9 cellular contexts compared by ENCODE assay signal in genomic region chr17:75844530-75845057, GRCh38. TPM values are rescaled to one million over a fixed set of nuclear protein-coding genes. Genes with fewer than 3 reads are reported as not detected.
DNase-seq lines count a peak whose midpoint lies in the region; ATAC-seq, FAIRE-seq and TF ChIP-seq lines count a peak whose summit lies in the region.
"Had no signal": no experiment of that assay in that cellular context is flagged by ENCODE, and none has a peak within 500 bp of the region (broad histone marks: within the 10 kb centered on the region; RNA-seq: fewer than 3 reads in every experiment).

No MANE protein-coding gene starts in this region.

- TF ChIP-seq POLR2A in gastroesophageal sphincter (IDR thresholded peaks at IDR 0.05) = no peak

- peak; percentile 33 for ATAC-seq in gastroesophageal sphincter

- peaks cover 0 to 55% (median 22%) of the 10 kb centered on the region in 3 donors for H3K4me1 ChIP-seq in gastroesophageal sphincter
- H3K4me1 ChIP-seq in skeletal muscle tissue (ENCODE audit: control insufficient read depth in 3 of 3, insufficient read depth in 3 of 3, low read length in 3 of 3) = peaks cover 30 to 48% (median 47%) of the 10 kb centered on the region in 3 donors

- DNase-seq in activated T-cell treated with anti-CD3 and anti-CD28 coated beads for 24 hours (ENCODE audit: low read depth) (peak; percentile 16), RCC 7860 (ENCODE audit: low spot score) (peak; percentile 62), NCI-H1048 (lab: John Stamatoyannopoulos, UW) (no peak), germinal center (ENCODE audit: low spot score) (no peak), dedifferentiated amniotic fluid mesenchymal stem cell (ENCODE audit: extremely low spot score) (no peak)
- no peak for DNase-seq in activated T-cell treated with anti-CD3 and anti-CD28 coated beads, Interleukin-2, amount 50 U/mL, for 1 hour

- H3K27me3 ChIP-seq in gastroesophageal sphincter (no peaks in the 10 kb centered on the region), skeletal muscle tissue (ENCODE audit: control insufficient read depth in 3 of 3, insufficient read depth in 3 of 3, low read length in 3 of 3) (no peaks in the 10 kb centered on the region)
- H3K27me3 ChIP-seq: ovary had no signal

- no peaks in the 10 kb centered on the region for H3K9me3 ChIP-seq in gastroesophageal sphincter
- no peaks in the 10 kb centered on the region for H3K9me3 ChIP-seq in skeletal muscle tissue (ENCODE audit: control insufficient read depth in 3 of 3, low read length in 3 of 3)
- H3K9me3 ChIP-seq: ovary had no signal

- TF ChIP-seq CTCF in gastroesophageal sphincter (IDR thresholded peaks at IDR 0.05) = no peak

- H3K4me3 ChIP-seq in gastroesophageal sphincter (peak overlapping the region in 1 of 2 donors; percentile 33), skeletal muscle tissue (ENCODE audit: low read length in 3 of 3) (peak overlapping the region in 1 of 3 donors; percentile 13)
- H3K4me3 ChIP-seq: ovary had no signal

- H3K36me3 ChIP-seq in gastroesophageal sphincter (peaks cover 0 to 60% of the 10 kb centered on the region in 2 donors), skeletal muscle tissue (ENCODE audit: control insufficient read depth in 3 of 3, insufficient read depth in 3 of 3, low read length in 3 of 3) (peaks cover 38 to 50% (median 40%) of the 10 kb centered on the region in 3 donors)
- H3K36me3 ChIP-seq: ovary had no signal

- TF ChIP-seq EP300 in gastroesophageal sphincter (IDR thresholded peaks at IDR 0.05) = no peak

- no peak for FAIRE-seq in RCC 7860 (lab: Jason Lieb, UNC)

- H3K27ac ChIP-seq in gastroesophageal sphincter (peak overlapping the region in 3 of 4 donors; percentile 75 to 77 (median 75)), skeletal muscle tissue (ENCODE audit: low read depth, low read length) (peak overlapping the region; percentile 90)

- no CpG with 5 or more reads among the region's 14 CpGs for WGBS in gastroesophageal sphincter (ENCODE audit: low coverage in 1 of 2), 2 donors

- H3K9ac ChIP-seq in skeletal muscle tissue (ENCODE audit: low read depth in 1 of 3, low read length in 3 of 3) = peak overlapping the region; percentile 72 to 85 (median 72)

RNA-seq across cellular contexts. Expression of gene UNC13D, which starts 0.4 kb away (rescaled TPM):
- 10 to 100 TPM in 1 of 4 donors, 1 to 10 TPM in 3; 2.6 to 10.8 (median 5.6) TPM for total RNA-seq in gastroesophageal sphincter
- total RNA-seq in skeletal muscle tissue = 1.6 TPM

RNA-seq across cellular contexts. Expression of gene WBP2, which starts 10.5 kb away (rescaled TPM):
- total RNA-seq in gastroesophageal sphincter (10 to 100 TPM; 50.0 to 83.9 (median 57.6) TPM), skeletal muscle tissue (17.7 TPM)

RNA-seq across cellular contexts. Expression of gene TRIM47, which starts 33.8 kb away (rescaled TPM):
- total RNA-seq in gastroesophageal sphincter = 100 to 1,000 TPM in 1 of 4 donors, 10 to 100 TPM in 3; 21.0 to 146 (median 40.8) TPM
- 23.5 TPM for total RNA-seq in skeletal muscle tissue

RNA-seq across cellular contexts. Expression of gene TRIM65, which starts 52.2 kb away (rescaled TPM):
- total RNA-seq in gastroesophageal sphincter = 10 to 100 TPM; 18.7 to 34.4 (median 31.2) TPM
- 20.4 TPM for total RNA-seq in skeletal muscle tissue

RNA-seq across cellular contexts. Expression of gene UNK, which starts 60.0 kb away (rescaled TPM):
- total RNA-seq in gastroesophageal sphincter = 10 to 100 TPM in 3 of 4 donors, 1 to 10 TPM in 1; 9.8 to 41.6 (median 21.0) TPM
- 15.7 TPM for total RNA-seq in skeletal muscle tissue

Comparison
In these comparisons a context has a peak if more than half of its experiments do, and no peak if none do; other contexts are left out.
1. DNase-seq: peak in activated T-cell treated with anti-CD3 and anti-CD28 coated beads for 24 hours (single experiment) and RCC 7860 (single experiment); none in activated T-cell treated with anti-CD3 and anti-CD28 coated beads, Interleukin-2, amount 50 U/mL, for 1 hour (single experiment), NCI-H1048 (single experiment), germinal center (single experiment) and dedifferentiated amniotic fluid mesenchymal stem cell (single experiment).